ENCODE assay signal across 22 cellular contexts in genomic region chr7:137001041-137001440, GRCh38.
A peak's percentile ranks its signal among the peaks of the same experiment; 100 is the strongest.
DNase-seq lines count a peak whose midpoint lies in the region; FAIRE-seq and TF ChIP-seq lines count a peak whose summit lies in the region.
"Had no signal": no experiment of that assay in that cellular context is flagged by ENCODE, and none has a peak within 500 bp of the region (broad histone marks: within the 10 kb centered on the region; RNA-seq: fewer than 3 reads in every experiment).

No MANE protein-coding gene starts in this region.

- H3K79me2 ChIP-seq in astrocyte (ENCODE audit: insufficient read depth, low read length): no peaks in the 10 kb centered on the region

- H3K36me3 Mint-ChIP-seq in astrocyte (ENCODE audit: low read depth, unreplicated experiment) (no peaks in the 10 kb centered on the region), type B pancreatic cell (peaks cover 4% of the 10 kb centered on the region)
- H3K36me3 Mint-ChIP-seq: activated naive CD8-positive, alpha-beta T cell treated with anti-CD3 and anti-CD28 coated beads for 36 hours; immature natural killer cell; natural killer cell treated with Interleukin-12 subunit alpha and Interleukin-12 subunit beta and Interleukin-15 and Interleukin-18, amount 100 ng/mL, for 72 hours; stimulated activated naive B cell treated with anti-CD40 and anti-IgM and Interleukin-4, amounts not matched to agents 10 μg/mL and 1 μg/mL and 100 μg/mL, for 72 hours had no signal

- H3K27ac ChIP-seq in astrocyte (ENCODE audit: low read depth, low read length): peak overlapping the region; percentile 35
- H3K27ac ChIP-seq: A549, psoas muscle had no signal

- H3K4me1 ChIP-seq in astrocyte (ENCODE audit: insufficient read depth, low read length): peaks cover 8% of the 10 kb centered on the region
- H3K4me1 ChIP-seq: A549, psoas muscle had no signal

- H3K27me3 ChIP-seq in astrocyte (ENCODE audit: insufficient read depth, low read length): no peaks in the 10 kb centered on the region
- H3K27me3 ChIP-seq: heart right ventricle had no signal

- no peak for FAIRE-seq in astrocyte (lab: Jason Lieb, UNC)
- FAIRE-seq: A549, HTR-8/SVneo had no signal

- H3K36me3 ChIP-seq in astrocyte (ENCODE audit: insufficient read depth, low read length): no peaks in the 10 kb centered on the region
- H3K36me3 ChIP-seq: heart right ventricle had no signal

- H3K4me3 Mint-ChIP-seq in astrocyte (ENCODE audit: unreplicated experiment): no peak overlapping the region
- no peak overlapping the region for H3K4me3 Mint-ChIP-seq in type B pancreatic cell
- H3K4me3 Mint-ChIP-seq: activated CD8-positive, alpha-beta T cell treated with anti-CD3 and anti-CD28 coated beads, Interleukin-2, amount 10 ng/mL, durations not matched to agents 7 days and 5 days; activated naive CD8-positive, alpha-beta T cell treated with anti-CD3 and anti-CD28 coated beads for 36 hours; activated T-cell treated with anti-CD3 and anti-CD28 coated beads, Interleukin-2, amount 50 U/mL, for 72 hours; immature natural killer cell; natural killer cell treated with Interleukin-12 subunit alpha and Interleukin-12 subunit beta and Interleukin-15 and Interleukin-18, amount 100 ng/mL, for 72 hours; stimulated activated naive B cell treated with anti-CD40 and anti-IgM and Interleukin-4, amounts not matched to agents 10 μg/mL and 1 μg/mL and 100 μg/mL, for 72 hours; T-helper 17 cell had no signal

- H3K4me1 Mint-ChIP-seq in astrocyte (ENCODE audit: low read depth, unreplicated experiment) (peaks cover 19% of the 10 kb centered on the region), type B pancreatic cell (ENCODE audit: unreplicated experiment) (peaks cover 29% of the 10 kb centered on the region)
- H3K4me1 Mint-ChIP-seq: activated naive CD8-positive, alpha-beta T cell treated with anti-CD3 and anti-CD28 coated beads for 36 hours; immature natural killer cell; stimulated activated naive B cell treated with anti-CD40 and anti-IgM and Interleukin-4, amounts not matched to agents 10 μg/mL and 1 μg/mL and 100 μg/mL, for 72 hours; T-helper 17 cell had no signal

- no peaks in the 10 kb centered on the region for H3K9me3 ChIP-seq in astrocyte (ENCODE audit: insufficient read depth, low read depth, low read length)
- H3K9me3 ChIP-seq: A549, heart right ventricle, psoas muscle had no signal

- peak overlapping the region; percentile 25 for H3K4me2 ChIP-seq in astrocyte (ENCODE audit: low read length)
- H3K4me2 ChIP-seq: A549 had no signal

- H3K27me3 Mint-ChIP-seq in astrocyte (ENCODE audit: low read depth, unreplicated experiment): no peaks in the 10 kb centered on the region
- no peaks in the 10 kb centered on the region for H3K27me3 Mint-ChIP-seq in type B pancreatic cell
- H3K27me3 Mint-ChIP-seq: activated naive CD8-positive, alpha-beta T cell treated with anti-CD3 and anti-CD28 coated beads for 36 hours; natural killer cell treated with Interleukin-12 subunit alpha and Interleukin-12 subunit beta and Interleukin-15 and Interleukin-18, amount 100 ng/mL, for 72 hours; stimulated activated naive B cell treated with anti-CD40 and anti-IgM and Interleukin-4, amounts not matched to agents 10 μg/mL and 1 μg/mL and 100 μg/mL, for 72 hours; T-helper 17 cell had no signal

- DNase-seq in SHP77 treated with DMSO at 0.1 percent for 48 hours (lab: John Stamatoyannopoulos, UW): peak; percentile 15
- no peak for DNase-seq in SHP77 (lab: John Stamatoyannopoulos, UW)
- peak; percentile 16 for DNase-seq in astrocyte (ENCODE audit: low read depth)
- peak; percentile 18 for DNase-seq in kidney glomerular epithelial cell (lab: John Stamatoyannopoulos, UW)
- no peak for DNase-seq in type B pancreatic cell (ENCODE audit: extremely low spot score, unreplicated experiment)
- no peak for DNase-seq in UCSD-AML1 (lab: John Stamatoyannopoulos, UW; ENCODE audit: unreplicated experiment)
- DNase-seq in stimulated activated CD4-positive, alpha-beta T cell treated with anti-CD3 and anti-CD28 coated beads, Interleukin-15, amount 100 ng/mL, for 24 hours: no peak
- no peak for DNase-seq in NCI-H1436 (lab: John Stamatoyannopoulos, UW)
- DNase-seq: activated CD8-positive, alpha-beta T cell treated with anti-CD3 and anti-CD28 coated beads, Interleukin-2, amount 10 ng/mL, durations not matched to agents 7 days and 5 days; activated naive CD8-positive, alpha-beta T cell treated with anti-CD3 and anti-CD28 coated beads for 36 hours; activated T-cell treated with anti-CD3 and anti-CD28 coated beads, Interleukin-2, amount 50 U/mL, for 72 hours; heart right ventricle; immature natural killer cell; Kasumi-1; NCI-H446; psoas muscle; Right ventricle myocardium superior; stimulated activated naive B cell treated with anti-CD40 and anti-IgM and Interleukin-4, amounts not matched to agents 10 μg/mL and 1 μg/mL and 100 μg/mL, for 72 hours; T-helper 17 cell had no signal

- H3K9me3 Mint-ChIP-seq in astrocyte (ENCODE audit: unreplicated experiment): no peaks in the 10 kb centered on the region
- peaks cover 5% of the 10 kb centered on the region for H3K9me3 Mint-ChIP-seq in type B pancreatic cell
- H3K9me3 Mint-ChIP-seq: activated naive CD8-positive, alpha-beta T cell treated with anti-CD3 and anti-CD28 coated beads for 36 hours had no signal

- H3K27ac Mint-ChIP-seq in astrocyte (ENCODE audit: unreplicated experiment) (no peak overlapping the region), type B pancreatic cell (peak overlapping the region; percentile 80)
- H3K27ac Mint-ChIP-seq: activated CD8-positive, alpha-beta T cell treated with anti-CD3 and anti-CD28 coated beads, Interleukin-2, amount 10 ng/mL, durations not matched to agents 7 days and 5 days; activated naive CD8-positive, alpha-beta T cell treated with anti-CD3 and anti-CD28 coated beads for 36 hours; activated T-cell treated with anti-CD3 and anti-CD28 coated beads, Interleukin-2, amount 50 U/mL, for 72 hours; immature natural killer cell; natural killer cell treated with Interleukin-12 subunit alpha and Interleukin-12 subunit beta and Interleukin-15 and Interleukin-18, amount 100 ng/mL, for 72 hours; stimulated activated naive B cell treated with anti-CD40 and anti-IgM and Interleukin-4, amounts not matched to agents 10 μg/mL and 1 μg/mL and 100 μg/mL, for 72 hours; T-helper 17 cell had no signal

- no peaks in the 10 kb centered on the region for H4K20me1 ChIP-seq in astrocyte (ENCODE audit: insufficient read depth, low read length)

- H2AFZ ChIP-seq in astrocyte (ENCODE audit: low read depth, low read length): no peak overlapping the region

- no peak overlapping the region for H3K9ac ChIP-seq in astrocyte (ENCODE audit: low read length)

- no peak overlapping the region for H3K4me3 ChIP-seq in astrocyte (ENCODE audit: insufficient read depth, low read depth, low read length)
- H3K4me3 ChIP-seq: A549, heart right ventricle, psoas muscle had no signal

- TF ChIP-seq CTCF in astrocyte (IDR thresholded peaks at IDR 0.05; ENCODE audit: insufficient read depth, low read depth, low read length): no peak
- no peak for TF ChIP-seq CTCF in type B pancreatic cell (conservative IDR thresholded peaks at IDR 0.05)

Comparison
In these comparisons a context has a peak if more than half of its experiments do, and no peak if none do; other contexts are left out.
1. DNase-seq: peak in SHP77 treated with DMSO at 0.1 percent for 48 hours (single experiment), astrocyte (single experiment) and kidney glomerular epithelial cell (single experiment); none in SHP77 (0 of 2), type B pancreatic cell (single experiment), UCSD-AML1 (single experiment), stimulated activated CD4-positive, alpha-beta T cell treated with anti-CD3 and anti-CD28 coated beads, Interleukin-15, amount 100 ng/mL, for 24 hours (single experiment) and NCI-H1436 (single experiment).